Comparison of ENCODE assay signal across 10 cellular contexts in the genomic region with DNA sequence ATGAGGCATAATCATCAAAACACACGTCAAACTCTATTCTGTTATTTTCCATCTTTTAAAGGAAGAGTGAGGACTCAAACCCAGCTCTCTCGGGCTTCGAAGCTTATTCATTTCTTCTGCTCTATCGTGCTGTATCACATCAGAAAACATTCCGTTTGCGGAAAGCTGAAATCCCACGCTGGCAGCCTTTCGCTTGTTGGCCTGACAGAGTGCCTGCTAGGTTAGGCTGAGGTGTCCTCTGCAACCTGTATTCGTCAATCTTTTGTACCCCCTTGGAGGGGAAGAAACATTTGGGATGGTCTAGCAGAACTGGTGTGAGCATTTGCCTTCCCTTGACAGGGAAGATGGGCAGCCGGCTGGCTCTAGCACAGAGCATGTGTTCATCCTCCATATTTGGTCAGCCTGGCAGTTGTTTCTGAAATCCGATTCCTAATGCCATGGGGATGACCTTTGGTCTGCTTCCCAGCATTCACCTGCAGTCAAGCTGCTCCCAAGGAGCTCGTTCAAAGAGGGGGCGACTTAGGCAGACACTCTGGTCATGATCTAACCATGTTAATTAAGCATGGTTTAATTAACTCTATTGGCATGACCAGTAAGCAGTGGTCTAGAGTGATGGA.
A peak's percentile ranks its signal among the peaks of the same experiment; 100 is the strongest.
DNase-seq lines count a peak whose midpoint lies in the region; ATAC-seq and TF ChIP-seq lines count a peak whose summit lies in the region.
"Had no signal": no experiment of that assay in that cellular context is flagged by ENCODE, and none has a peak within 500 bp of the region (broad histone marks: within the 10 kb centered on the region; RNA-seq: fewer than 3 reads in every experiment).

No MANE protein-coding gene starts in this region.

- H3K27ac Mint-ChIP-seq in nephron progenitor cell: peak overlapping the region; percentile 99

- no peak for TF ChIP-seq CTCF in nephron progenitor cell (IDR thresholded peaks at IDR 0.05)

- H3K9me3 Mint-ChIP-seq in nephron progenitor cell: no peaks in the 10 kb centered on the region

- no peak for ATAC-seq in GM19467 (IDR thresholded peaks at IDR 0.05; ENCODE audit: unreplicated experiment)

- H3K4me3 Mint-ChIP-seq in nephron progenitor cell: peak overlapping the region; percentile 84

- no peaks in the 10 kb centered on the region for H3K27me3 Mint-ChIP-seq in nephron progenitor cell (ENCODE audit: low read depth, poor library complexity)

- peaks cover 63% of the 10 kb centered on the region for H3K4me1 Mint-ChIP-seq in nephron progenitor cell

- DNase-seq in COLO668 (lab: John Stamatoyannopoulos, UW; ENCODE audit: unreplicated experiment): peak; percentile 31
- peak; percentile 11 for DNase-seq in NCI-H2171 (lab: John Stamatoyannopoulos, UW)
- peak; percentile 62 for DNase-seq in fibroblast of gingiva (ENCODE audit: low read depth)
- peak; percentile 42 for DNase-seq in nephron progenitor cell
- DNase-seq in DMS114 treated with DMSO at 0.1 percent for 48 hours (lab: John Stamatoyannopoulos, UW; ENCODE audit: unreplicated experiment): no peak
- no peak for DNase-seq in cerebellar cortex (ENCODE audit: low spot score)
- DNase-seq in OCI-M1 (lab: John Stamatoyannopoulos, UW): no peak
- DNase-seq: C1 segment of cervical spinal cord, SIG-M5 had no signal

- peaks cover 4% of the 10 kb centered on the region for H3K36me3 Mint-ChIP-seq in nephron progenitor cell (ENCODE audit: low read depth)

Comparison
In these comparisons a context has a peak if more than half of its experiments do, and no peak if none do; other contexts are left out.
1. DNase-seq: peak in COLO668 (single experiment), NCI-H2171 (single experiment), fibroblast of gingiva (single experiment) and nephron progenitor cell (single experiment); none in DMS114 treated with DMSO at 0.1 percent for 48 hours (single experiment), cerebellar cortex (single experiment) and OCI-M1 (single experiment).